Comparison of ENCODE assay signal across 19 cellular contexts in genomic region chr12:4615667-4616066, GRCh38. TPM values are rescaled to one million over a fixed set of nuclear protein-coding genes. Genes with fewer than 3 reads are reported as not detected.
A peak's percentile ranks its signal among the peaks of the same experiment; 100 is the strongest.
DNase-seq lines count a peak whose midpoint lies in the region; ATAC-seq and TF ChIP-seq lines count a peak whose summit lies in the region.
"Had no signal": no experiment of that assay in that cellular context is flagged by ENCODE, and none has a peak within 500 bp of the region (broad histone marks: within the 10 kb centered on the region; RNA-seq: fewer than 3 reads in every experiment).

No MANE protein-coding gene starts in this region.

- H3K9me3 ChIP-seq in thyroid gland = no peaks in the 10 kb centered on the region

- no peaks in the 10 kb centered on the region for H3K36me3 Mint-ChIP-seq in Calu3 (ENCODE audit: insufficient read depth, unreplicated experiment)

- H3K4me3 Mint-ChIP-seq in Calu3 (ENCODE audit: low read depth, unreplicated experiment) = no peak overlapping the region
- H3K4me3 Mint-ChIP-seq in stimulated activated naive CD8-positive, alpha-beta T cell treated with anti-CD3 and anti-CD28 coated beads, Interleukin-15, amount 100 ng/mL, for 72 hours = no peak overlapping the region
- H3K4me3 Mint-ChIP-seq: CD14-positive monocyte had no signal

- peak overlapping the region; percentile 50 for H3K27ac ChIP-seq in angular gyrus (ENCODE audit: low read depth, low read length)
- peak overlapping the region in 2 of 3 donors; percentile 2 to 20 for H3K27ac ChIP-seq in thyroid gland
- H3K27ac ChIP-seq: HL-60, KMS-11 had no signal

- ATAC-seq in HG02763 (IDR thresholded peaks at IDR 0.05; ENCODE audit: unreplicated experiment) = no peak
- no peak for ATAC-seq in stimulated activated naive CD8-positive, alpha-beta T cell treated with anti-CD3 and anti-CD28 coated beads, Interleukin-15, amount 100 ng/mL, for 72 hours

- no peak for TF ChIP-seq POLR2A in thyroid gland (IDR thresholded peaks at IDR 0.05)

- no peak overlapping the region for H3K4me3 ChIP-seq in thyroid gland (replicated peaks in 1 of 3)

- H3K4me1 ChIP-seq in thyroid gland = peaks cover 5 to 7% of the 10 kb centered on the region in 2 donors

- TF ChIP-seq CTCF in thyroid gland (IDR thresholded peaks at IDR 0.05) (no peak), Calu3 (IDR thresholded peaks at IDR 0.05; ENCODE audit: unreplicated experiment) (no peak)

- H3K27me3 Mint-ChIP-seq in Calu3 (ENCODE audit: unreplicated experiment) = no peaks in the 10 kb centered on the region
- no peaks in the 10 kb centered on the region for H3K27me3 Mint-ChIP-seq in stimulated activated naive CD8-positive, alpha-beta T cell treated with anti-CD3 and anti-CD28 coated beads, Interleukin-15, amount 100 ng/mL, for 72 hours

- no peak overlapping the region for H3K27ac Mint-ChIP-seq in Calu3 (ENCODE audit: unreplicated experiment)
- H3K27ac Mint-ChIP-seq in stimulated activated naive CD8-positive, alpha-beta T cell treated with anti-CD3 and anti-CD28 coated beads, Interleukin-15, amount 100 ng/mL, for 72 hours = no peak overlapping the region
- H3K27ac Mint-ChIP-seq: CD14-positive monocyte had no signal

- peaks cover 6 to 21% of the 10 kb centered on the region in 2 donors for H3K36me3 ChIP-seq in thyroid gland

- no TSS peak for BruUV-seq in Calu3 (replicated peaks; lab: Mats Ljungman, UMichigan)

- intact Hi-C loops in thyroid gland (cut with DNase I) (no loop called here), Calu3 (cut with micrococcal nuclease; ENCODE audit: unreplicated experiment) (no loop called here)

- no peaks in the 10 kb centered on the region for H3K27me3 ChIP-seq in thyroid gland

- 93 to 96% methylated on average over 9 of the region's 9 CpGs for WGBS in thyroid gland, 2 donors

- H3K9me3 Mint-ChIP-seq in Calu3 (ENCODE audit: low read depth, unreplicated experiment) = no peaks in the 10 kb centered on the region
- no peaks in the 10 kb centered on the region for H3K9me3 Mint-ChIP-seq in stimulated activated naive CD8-positive, alpha-beta T cell treated with anti-CD3 and anti-CD28 coated beads, Interleukin-15, amount 100 ng/mL, for 72 hours
- H3K9me3 Mint-ChIP-seq: CD14-positive monocyte had no signal

- DNase-seq in globus pallidus (ENCODE audit: low spot score) = peak; percentile 73
- peak; percentile 25 for DNase-seq in midbrain (lab: John Stamatoyannopoulos, UW)
- DNase-seq in thyroid gland = no peak
- DNase-seq in Calu3 = no peak
- no peak for DNase-seq in stimulated activated naive CD8-positive, alpha-beta T cell treated with anti-CD3 and anti-CD28 coated beads, Interleukin-15, amount 100 ng/mL, for 72 hours
- DNase-seq: ACHN; DND-41; NCI-H1436; NCI-H1930; NCI-H2171 treated with DMSO at 0.1 percent for 48 hours; NCI-H446; NCI-H526 treated with DMSO at 0.1 percent for 48 hours; NK-92 treated with Interleukin-12 subunit alpha and Interleukin-12 subunit beta, amount 100 ng/mL, for 24 hours; Right ventricle myocardium superior had no signal

- H3K4me1 Mint-ChIP-seq in Calu3 (ENCODE audit: low read depth, unreplicated experiment) = no peaks in the 10 kb centered on the region
- H3K4me1 Mint-ChIP-seq in stimulated activated naive CD8-positive, alpha-beta T cell treated with anti-CD3 and anti-CD28 coated beads, Interleukin-15, amount 100 ng/mL, for 72 hours = no peaks in the 10 kb centered on the region
- H3K4me1 Mint-ChIP-seq: CD14-positive monocyte had no signal

- CTCF ChIA-PET in Calu3 (lab: Charles Lee) = no interaction called here

RNA-seq across cellular contexts. Expression of gene AKAP3, which starts 33.2 kb away (rescaled TPM):
- 1 to 10 TPM; 2.0 to 7.7 (median 3.0) TPM for total RNA-seq in thyroid gland
- 1.5 and 1.6 TPM in 2 replicates for total RNA-seq in Calu3 (2022)

RNA-seq across cellular contexts. Expression of gene NDUFA9, which starts 33.2 kb away (rescaled TPM):
- total RNA-seq in thyroid gland (10 to 100 TPM; 36.1 to 73.4 (median 52.2) TPM), Calu3 (2022) (125 and 130 TPM in 2 replicates)

RNA-seq across cellular contexts. Expression of gene DYRK4, which starts 53.7 kb away (rescaled TPM):
- total RNA-seq in thyroid gland (10 to 100 TPM; 23.5 to 46.5 (median 41.7) TPM), Calu3 (2022) (24.6 and 25.9 TPM in 2 replicates)

Comparison
In these comparisons a context has a peak if more than half of its experiments do, and no peak if none do; other contexts are left out.
1. DNase-seq: peak in globus pallidus (single experiment) and midbrain (single experiment); none in thyroid gland (0 of 2), Calu3 (single experiment) and stimulated activated naive CD8-positive, alpha-beta T cell treated with anti-CD3 and anti-CD28 coated beads, Interleukin-15, amount 100 ng/mL, for 72 hours (0 of 2).